ENCODE assay signal across 25 cellular contexts in the genomic region with DNA sequence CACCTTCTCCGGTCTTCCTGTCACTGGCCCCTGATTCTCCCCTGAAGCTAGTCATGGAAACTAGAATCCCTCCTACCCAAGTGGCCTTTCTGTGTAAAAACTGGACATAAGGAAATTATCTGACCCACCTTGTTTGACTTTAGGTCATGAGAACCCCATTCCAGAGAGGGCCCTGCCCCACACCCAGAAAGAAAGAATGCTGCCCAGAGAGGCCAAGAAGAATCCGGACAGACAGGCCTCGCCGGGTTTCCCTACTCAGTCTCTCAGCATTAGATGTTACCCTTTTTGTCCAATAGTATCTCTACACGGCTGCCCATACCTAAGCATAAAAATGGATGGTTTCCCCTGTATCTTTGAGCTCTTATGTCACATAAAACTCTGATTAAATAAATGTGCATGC.
"Had no signal": no experiment of that assay in that cellular context is flagged by ENCODE, and none has a peak within 500 bp of the region (broad histone marks: within the 10 kb centered on the region; RNA-seq: fewer than 3 reads in every experiment).

No MANE protein-coding gene starts in this region.

- DNase-seq: activated CD4-positive, alpha-beta memory T cell treated with anti-CD3 and anti-CD28 coated beads for 36 hours; activated CD4-positive, alpha-beta T cell treated with anti-CD3 and anti-CD28 coated beads, Interleukin-2, amount 10 ng/mL, durations not matched to agents 7 days and 5 days; activated CD4-positive, CD25-positive, alpha-beta regulatory T cell; activated CD8-positive, alpha-beta memory T cell treated with anti-CD3 and anti-CD28 coated beads for 24 hours; activated gamma-delta T cell; activated naive CD4-positive, alpha-beta T cell treated with anti-CD3 and anti-CD28 coated beads for 36 hours; activated T-cell treated with anti-CD3 and anti-CD28 coated beads, Interleukin-2, amount 50 U/mL, for 4 hours; brain microvascular endothelial cell; MG63; MV-4-11; NCI-H1092 treated with DMSO at 0.1 percent for 48 hours; NCI-H1417 treated with DMSO at 0.1 percent for 48 hours; NCI-H1694; NCI-H2081; NCI-H446; NCI-H524; SHP77; SW 1271; T-helper 9 cell had no signal

- ATAC-seq: activated T-cell treated with anti-CD3 and anti-CD28 coated beads, Interleukin-2, amount 50 U/mL, for 4 hours; SK-N-SH treated with all-trans-retinoic acid at 6 μM for 48 hours had no signal

- H3K36me3 ChIP-seq: brain microvascular endothelial cell, cardiac muscle cell, MG63, SJSA1 had no signal

- H3K4me1 ChIP-seq: SJSA1 had no signal

- H3K9me3 ChIP-seq: MG63, SJSA1 had no signal

- H3K27ac Mint-ChIP-seq: activated CD4-positive, alpha-beta memory T cell treated with anti-CD3 and anti-CD28 coated beads for 36 hours; activated CD4-positive, alpha-beta T cell treated with anti-CD3 and anti-CD28 coated beads, Interleukin-2, amount 10 ng/mL, durations not matched to agents 7 days and 5 days; activated naive CD4-positive, alpha-beta T cell treated with anti-CD3 and anti-CD28 coated beads for 36 hours; activated naive CD8-positive, alpha-beta T cell; T-helper 1 cell treated with Interleukin-12 subunit alpha and Interleukin-12 subunit beta and Interleukin-4 antibody, amounts not matched to agents 30 μg/mL and 1 μg/mL, for 36 hours had no signal

- H3K36me3 Mint-ChIP-seq: activated CD4-positive, alpha-beta memory T cell treated with anti-CD3 and anti-CD28 coated beads for 36 hours had no signal

- H3K4me3 Mint-ChIP-seq: activated CD4-positive, alpha-beta memory T cell treated with anti-CD3 and anti-CD28 coated beads for 36 hours; activated CD4-positive, alpha-beta T cell treated with anti-CD3 and anti-CD28 coated beads, Interleukin-2, amount 10 ng/mL, durations not matched to agents 7 days and 5 days; activated naive CD4-positive, alpha-beta T cell treated with anti-CD3 and anti-CD28 coated beads for 36 hours; activated naive CD8-positive, alpha-beta T cell; activated T-cell treated with anti-CD3 and anti-CD28 coated beads, Interleukin-2, amount 50 U/mL, for 4 hours; T-helper 1 cell treated with Interleukin-12 subunit alpha and Interleukin-12 subunit beta and Interleukin-4 antibody, amounts not matched to agents 30 μg/mL and 1 μg/mL, for 36 hours had no signal

- H3K27ac ChIP-seq: brain microvascular endothelial cell, cardiac muscle cell, SJSA1, VCaP had no signal

- H3K27me3 ChIP-seq: brain microvascular endothelial cell, cardiac muscle cell, MG63, SJSA1 had no signal

- H3K9me3 Mint-ChIP-seq: activated CD4-positive, alpha-beta memory T cell treated with anti-CD3 and anti-CD28 coated beads for 36 hours; activated CD4-positive, alpha-beta T cell treated with anti-CD3 and anti-CD28 coated beads, Interleukin-2, amount 10 ng/mL, durations not matched to agents 7 days and 5 days; activated naive CD4-positive, alpha-beta T cell treated with anti-CD3 and anti-CD28 coated beads for 36 hours; activated T-cell treated with anti-CD3 and anti-CD28 coated beads, Interleukin-2, amount 50 U/mL, for 4 hours; T-helper 1 cell treated with Interleukin-12 subunit alpha and Interleukin-12 subunit beta and Interleukin-4 antibody, amounts not matched to agents 30 μg/mL and 1 μg/mL, for 36 hours had no signal

- H3K4me3 ChIP-seq: cardiac muscle cell, MG63, SJSA1 had no signal

- H3K27me3 Mint-ChIP-seq: activated naive CD8-positive, alpha-beta T cell had no signal

- H3K4me1 Mint-ChIP-seq: activated CD4-positive, alpha-beta T cell treated with anti-CD3 and anti-CD28 coated beads, Interleukin-2, amount 10 ng/mL, durations not matched to agents 7 days and 5 days had no signal
